Comparison of ENCODE assay signal across 16 cellular contexts in the genomic region with DNA sequence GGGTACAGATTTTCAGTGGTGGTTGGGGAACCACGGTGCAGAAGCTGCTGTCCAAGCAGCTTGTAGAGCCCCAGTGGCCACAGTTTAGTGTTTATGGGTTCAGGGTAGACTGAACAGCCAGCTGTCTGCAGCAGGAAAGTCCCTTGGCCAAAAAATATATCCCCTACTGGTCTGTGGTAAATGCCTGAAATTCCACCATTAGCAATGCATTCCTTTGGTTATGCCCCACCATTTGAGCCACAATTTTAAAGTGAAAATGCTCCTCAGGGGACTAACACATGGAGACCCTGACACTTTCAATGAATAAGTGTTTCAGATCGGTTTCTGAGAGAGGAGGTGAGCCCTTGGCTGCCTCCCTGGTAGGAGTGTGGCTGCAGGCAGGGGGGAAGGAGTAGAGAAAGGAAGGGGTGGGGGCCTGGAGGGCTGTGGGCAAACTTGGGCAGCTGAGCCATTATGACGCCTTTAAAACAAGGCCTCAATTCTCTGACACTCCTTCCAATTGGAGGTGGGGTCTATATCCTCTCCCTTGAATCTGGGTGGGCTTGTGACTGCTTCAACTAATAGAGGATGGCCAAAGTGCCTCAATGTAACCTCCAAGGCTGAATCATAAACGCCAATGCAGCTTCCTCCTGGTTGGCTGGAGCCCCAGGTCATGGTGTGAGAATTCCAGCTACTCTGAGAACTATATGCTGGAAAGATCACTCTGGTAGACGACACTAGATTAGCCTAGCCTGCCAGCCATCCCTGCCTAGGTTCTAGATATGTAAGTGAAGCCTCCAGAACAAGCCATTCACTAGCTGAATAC.
DNase-seq lines count a peak whose midpoint lies in the region; ATAC-seq and TF ChIP-seq lines count a peak whose summit lies in the region.
"Had no signal": no experiment of that assay in that cellular context is flagged by ENCODE, and none has a peak within 500 bp of the region (broad histone marks: within the 10 kb centered on the region; RNA-seq: fewer than 3 reads in every experiment).

No MANE protein-coding gene starts in this region.

- H3K27ac Mint-ChIP-seq in nephron (peak overlapping the region; percentile 38 to 79 (median 38)), progenitor cell of endocrine pancreas (no peak overlapping the region)
- H3K27ac Mint-ChIP-seq: activated CD4-positive, alpha-beta memory T cell treated with anti-CD3 and anti-CD28 coated beads for 36 hours; stimulated activated naive CD8-positive, alpha-beta T cell treated with anti-CD3 and anti-CD28 coated beads, Interleukin-15, Interleukin-2, amounts not matched to agents 100 ng/mL and 50 ng/mL, for 24 hours; T-cell had no signal

- peaks cover 9% of the 10 kb centered on the region for H3K27me3 Mint-ChIP-seq in nephron (ENCODE audit: low read depth)
- no peaks in the 10 kb centered on the region for H3K27me3 Mint-ChIP-seq in progenitor cell of endocrine pancreas
- H3K27me3 Mint-ChIP-seq: activated CD4-positive, alpha-beta memory T cell treated with anti-CD3 and anti-CD28 coated beads for 36 hours; stimulated activated naive CD8-positive, alpha-beta T cell treated with anti-CD3 and anti-CD28 coated beads, Interleukin-15, Interleukin-2, amounts not matched to agents 100 ng/mL and 50 ng/mL, for 24 hours had no signal

- H3K36me3 ChIP-seq in aorta (ENCODE audit: control insufficient read depth in 1 of 2, insufficient read depth in 2 of 2, low read length in 1 of 2), result no peaks in the 10 kb centered on the region
- H3K36me3 ChIP-seq: neutrophil had no signal

- H3K4me3 ChIP-seq in lower leg skin (ENCODE audit: low read depth, poor library complexity, severe bottlenecking) (no peak overlapping the region), aorta (ENCODE audit: low read length in 2 of 2) (no peak overlapping the region)

- WGBS in lower leg skin, 2 donors, result 48 to 85% methylated on average over 5 of the region's 5 CpGs
- WGBS in aorta, 2 donors, result 50 to 70% methylated on average over 5 of the region's 5 CpGs

- no peak overlapping the region for H3K27ac ChIP-seq in aorta (ENCODE audit: low read depth in 1 of 2, low read length in 2 of 2)
- H3K27ac ChIP-seq: neutrophil had no signal

- H3K36me3 Mint-ChIP-seq in nephron (ENCODE audit: low read depth), result no peaks in the 10 kb centered on the region
- H3K36me3 Mint-ChIP-seq in progenitor cell of endocrine pancreas (ENCODE audit: insufficient read depth), result no peaks in the 10 kb centered on the region
- H3K36me3 Mint-ChIP-seq: activated CD4-positive, alpha-beta memory T cell treated with anti-CD3 and anti-CD28 coated beads for 36 hours; T-cell had no signal

- H3K4me1 Mint-ChIP-seq in nephron (peaks cover 15% of the 10 kb centered on the region), progenitor cell of endocrine pancreas (ENCODE audit: low read depth) (no peaks in the 10 kb centered on the region)
- H3K4me1 Mint-ChIP-seq: T-cell had no signal

- ATAC-seq in aorta (ENCODE audit: low FRiP score), result no peak
- ATAC-seq: T-cell had no signal

- DNase-seq in ELF-1 (ENCODE audit: low read depth, low spot score) (peak; percentile 58), M059J (ENCODE audit: low read depth) (peak; percentile 88), dedifferentiated amniotic fluid mesenchymal stem cell (ENCODE audit: extremely low spot score) (peak; percentile 54), progenitor cell of endocrine pancreas (ENCODE audit: low spot score, unreplicated experiment) (no peak), SHP77 treated with DMSO at 0.1 percent for 48 hours (lab: John Stamatoyannopoulos, UW) (no peak), lower leg skin (ENCODE audit: low spot score in 2 of 2) (no peak), aorta (no peak)
- DNase-seq: activated CD4-positive, alpha-beta memory T cell treated with anti-CD3 and anti-CD28 coated beads for 36 hours; Caco-2; Kasumi-1; NCI-H524; stimulated activated CD4-positive, alpha-beta T cell treated with anti-CD3 and anti-CD28 coated beads, Interleukin-2, amount 100 ng/mL, for 24 hours; T-cell had no signal

- TF ChIP-seq CTCF in nephron (IDR thresholded peaks at IDR 0.05; ENCODE audit: unreplicated experiment in 3 of 3), result no peak
- no peak for TF ChIP-seq CTCF in progenitor cell of endocrine pancreas (IDR thresholded peaks at IDR 0.05; ENCODE audit: unreplicated experiment)
- no peak for TF ChIP-seq CTCF in lower leg skin (IDR thresholded peaks at IDR 0.05)

- H3K4me1 ChIP-seq in aorta (ENCODE audit: control insufficient read depth in 1 of 2, insufficient read depth in 2 of 2, low read length in 2 of 2), result no peaks in the 10 kb centered on the region
- H3K4me1 ChIP-seq: Caco-2 had no signal

- H3K9me3 ChIP-seq in aorta (ENCODE audit: control insufficient read depth, low read length), result no peaks in the 10 kb centered on the region
- H3K9me3 ChIP-seq: Caco-2, neutrophil had no signal

- no peak for TF ChIP-seq POLR2A in lower leg skin (IDR thresholded peaks at IDR 0.05)

- intact Hi-C loops in lower leg skin (cut with DNase I; ENCODE audit: low total_unique reads), result no loop called here
- intact Hi-C loops in aorta (cut with DNase I), result no loop called here

- H3K9me3 Mint-ChIP-seq in nephron (peaks cover 17% of the 10 kb centered on the region), progenitor cell of endocrine pancreas (ENCODE audit: low read depth) (peaks cover 14% of the 10 kb centered on the region)
- H3K9me3 Mint-ChIP-seq: activated CD4-positive, alpha-beta memory T cell treated with anti-CD3 and anti-CD28 coated beads for 36 hours; stimulated activated naive CD8-positive, alpha-beta T cell treated with anti-CD3 and anti-CD28 coated beads, Interleukin-15, Interleukin-2, amounts not matched to agents 100 ng/mL and 50 ng/mL, for 24 hours; T-cell had no signal

- peaks cover 0 to 1% of the 10 kb centered on the region in 2 donors for H3K27me3 ChIP-seq in aorta (ENCODE audit: control insufficient read depth in 1 of 2, insufficient read depth in 2 of 2, low read length in 1 of 2)
- H3K27me3 ChIP-seq: neutrophil had no signal

- H3K4me3 Mint-ChIP-seq in nephron (no peak overlapping the region), progenitor cell of endocrine pancreas (ENCODE audit: low read depth) (no peak overlapping the region)
- H3K4me3 Mint-ChIP-seq: activated CD4-positive, alpha-beta memory T cell treated with anti-CD3 and anti-CD28 coated beads for 36 hours; stimulated activated naive CD8-positive, alpha-beta T cell treated with anti-CD3 and anti-CD28 coated beads, Interleukin-15, Interleukin-2, amounts not matched to agents 100 ng/mL and 50 ng/mL, for 24 hours; T-cell had no signal

Comparison
In these comparisons a context has a peak if more than half of its experiments do, and no peak if none do; other contexts are left out.
1. DNase-seq: peak in ELF-1 (single experiment), M059J (single experiment) and dedifferentiated amniotic fluid mesenchymal stem cell (single experiment); none in progenitor cell of endocrine pancreas (single experiment), SHP77 treated with DMSO at 0.1 percent for 48 hours (single experiment), lower leg skin (0 of 2) and aorta (0 of 2).